ENCODE assay signal across 1 cellular context in the genomic region with DNA sequence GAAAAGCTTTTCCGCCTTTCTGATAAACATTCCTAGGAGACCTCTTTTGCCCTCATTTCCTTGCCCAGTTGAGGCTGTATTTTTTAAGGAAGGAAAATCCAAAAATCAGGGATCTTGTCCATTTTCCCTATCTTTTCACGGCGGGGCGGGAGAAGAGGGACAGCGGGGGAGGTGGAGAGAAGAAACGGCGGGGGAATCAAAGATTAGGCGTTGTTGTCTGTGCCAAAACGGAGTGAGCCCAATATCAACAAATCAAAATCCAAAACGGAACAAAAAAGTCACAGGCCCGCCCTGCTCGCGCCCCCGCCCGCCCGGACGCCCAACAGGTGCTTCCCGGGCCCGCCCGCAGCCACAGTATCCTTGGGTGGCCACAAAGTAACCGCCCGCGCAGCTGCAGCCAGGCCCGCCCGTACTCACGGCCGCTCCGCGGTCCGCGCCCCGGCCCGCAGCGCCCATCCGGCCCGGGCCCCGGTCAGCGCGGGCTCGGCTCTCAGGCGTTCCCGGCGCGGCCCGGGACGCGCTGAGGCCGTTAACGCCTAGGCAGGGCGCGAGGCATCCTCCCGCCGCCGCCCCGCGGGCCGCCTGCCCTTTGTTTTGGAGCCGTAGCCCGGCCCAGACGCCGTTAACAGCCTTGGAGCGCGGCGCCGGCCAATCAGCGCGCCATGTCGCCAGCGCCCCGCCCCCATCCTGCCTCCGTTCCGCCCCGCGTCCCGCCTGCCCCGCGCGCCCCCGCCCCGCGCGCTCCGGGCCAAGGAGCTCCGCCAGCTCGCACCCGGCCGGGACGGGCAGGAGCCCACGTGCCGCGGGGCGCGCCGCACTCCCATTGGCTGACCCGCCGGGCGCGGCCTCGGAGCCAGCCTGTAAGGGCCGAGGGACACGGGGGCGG.
A peak's percentile ranks its signal among the peaks of the same experiment; 100 is the strongest.
TF ChIP-seq lines count a peak whose summit lies in the region.

A gene with protein sequence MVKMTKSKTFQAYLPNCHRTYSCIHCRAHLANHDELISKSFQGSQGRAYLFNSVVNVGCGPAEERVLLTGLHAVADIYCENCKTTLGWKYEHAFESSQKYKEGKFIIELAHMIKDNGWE (minus strand): TSS at position 597 of the 886 bp plus-strand sequence. CDS start 25,050 bp downstream, outside the sequence.

TF ChIP-seq in HepG2, 621 proteins besides CTCF, POLR2A, EP300 and RAD21 (continued from another document):
- TF ChIP-seq, protein P1, sequence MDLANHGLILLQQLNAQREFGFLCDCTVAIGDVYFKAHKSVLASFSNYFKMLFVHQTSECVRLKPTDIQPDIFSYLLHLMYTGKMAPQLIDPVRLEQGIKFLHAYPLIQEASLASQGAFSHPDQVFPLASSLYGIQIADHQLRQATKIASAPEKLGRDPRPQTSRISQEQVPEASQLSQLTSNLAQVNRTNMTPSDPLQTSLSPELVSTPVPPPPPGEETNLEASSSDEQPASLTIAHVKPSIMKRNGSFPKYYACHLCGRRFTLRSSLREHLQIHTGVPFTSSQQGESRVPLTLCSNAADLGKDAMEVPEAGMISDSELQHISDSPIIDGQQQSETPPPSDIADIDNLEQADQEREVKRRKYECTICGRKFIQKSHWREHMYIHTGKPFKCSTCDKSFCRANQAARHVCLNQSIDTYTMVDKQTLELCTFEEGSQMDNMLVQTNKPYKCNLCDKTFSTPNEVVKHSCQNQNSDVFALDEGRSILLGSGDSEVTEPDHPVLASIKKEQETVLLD (CRISPR knock-in tag; IDR thresholded peaks at IDR 0.05; ENCODE audit: low read depth) = peak; percentile 82
- TF ChIP-seq ZFP90 (CRISPR knock-in tag; IDR thresholded peaks at IDR 0.05; ENCODE audit: borderline replicate concordance) = no peak; the same call in 1 of the 2 replicates
- TF ChIP-seq ZSCAN21 (CRISPR knock-in tag; IDR thresholded peaks at IDR 0.05; ENCODE audit: borderline replicate concordance) = peak; percentile 65; the same call in 1 of the 2 replicates
- no peak for TF ChIP-seq ZNF891 (CRISPR knock-in tag; IDR thresholded peaks at IDR 0.05)
- TF ChIP-seq ZNF724P (CRISPR knock-in tag; IDR thresholded peaks at IDR 0.05; ENCODE audit: borderline replicate concordance) = peak; percentile 46; the same call in 1 of the 2 replicates
- TF ChIP-seq, protein P2, sequence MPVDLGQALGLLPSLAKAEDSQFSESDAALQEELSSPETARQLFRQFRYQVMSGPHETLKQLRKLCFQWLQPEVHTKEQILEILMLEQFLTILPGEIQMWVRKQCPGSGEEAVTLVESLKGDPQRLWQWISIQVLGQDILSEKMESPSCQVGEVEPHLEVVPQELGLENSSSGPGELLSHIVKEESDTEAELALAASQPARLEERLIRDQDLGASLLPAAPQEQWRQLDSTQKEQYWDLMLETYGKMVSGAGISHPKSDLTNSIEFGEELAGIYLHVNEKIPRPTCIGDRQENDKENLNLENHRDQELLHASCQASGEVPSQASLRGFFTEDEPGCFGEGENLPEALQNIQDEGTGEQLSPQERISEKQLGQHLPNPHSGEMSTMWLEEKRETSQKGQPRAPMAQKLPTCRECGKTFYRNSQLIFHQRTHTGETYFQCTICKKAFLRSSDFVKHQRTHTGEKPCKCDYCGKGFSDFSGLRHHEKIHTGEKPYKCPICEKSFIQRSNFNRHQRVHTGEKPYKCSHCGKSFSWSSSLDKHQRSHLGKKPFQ (CRISPR knock-in tag; IDR thresholded peaks at IDR 0.05; ENCODE audit: insufficient replicate concordance) = no peak
- TF ChIP-seq ZNF337 (CRISPR knock-in tag; IDR thresholded peaks at IDR 0.05; ENCODE audit: borderline replicate concordance, low read depth) = no peak
- TF ChIP-seq, protein P3, sequence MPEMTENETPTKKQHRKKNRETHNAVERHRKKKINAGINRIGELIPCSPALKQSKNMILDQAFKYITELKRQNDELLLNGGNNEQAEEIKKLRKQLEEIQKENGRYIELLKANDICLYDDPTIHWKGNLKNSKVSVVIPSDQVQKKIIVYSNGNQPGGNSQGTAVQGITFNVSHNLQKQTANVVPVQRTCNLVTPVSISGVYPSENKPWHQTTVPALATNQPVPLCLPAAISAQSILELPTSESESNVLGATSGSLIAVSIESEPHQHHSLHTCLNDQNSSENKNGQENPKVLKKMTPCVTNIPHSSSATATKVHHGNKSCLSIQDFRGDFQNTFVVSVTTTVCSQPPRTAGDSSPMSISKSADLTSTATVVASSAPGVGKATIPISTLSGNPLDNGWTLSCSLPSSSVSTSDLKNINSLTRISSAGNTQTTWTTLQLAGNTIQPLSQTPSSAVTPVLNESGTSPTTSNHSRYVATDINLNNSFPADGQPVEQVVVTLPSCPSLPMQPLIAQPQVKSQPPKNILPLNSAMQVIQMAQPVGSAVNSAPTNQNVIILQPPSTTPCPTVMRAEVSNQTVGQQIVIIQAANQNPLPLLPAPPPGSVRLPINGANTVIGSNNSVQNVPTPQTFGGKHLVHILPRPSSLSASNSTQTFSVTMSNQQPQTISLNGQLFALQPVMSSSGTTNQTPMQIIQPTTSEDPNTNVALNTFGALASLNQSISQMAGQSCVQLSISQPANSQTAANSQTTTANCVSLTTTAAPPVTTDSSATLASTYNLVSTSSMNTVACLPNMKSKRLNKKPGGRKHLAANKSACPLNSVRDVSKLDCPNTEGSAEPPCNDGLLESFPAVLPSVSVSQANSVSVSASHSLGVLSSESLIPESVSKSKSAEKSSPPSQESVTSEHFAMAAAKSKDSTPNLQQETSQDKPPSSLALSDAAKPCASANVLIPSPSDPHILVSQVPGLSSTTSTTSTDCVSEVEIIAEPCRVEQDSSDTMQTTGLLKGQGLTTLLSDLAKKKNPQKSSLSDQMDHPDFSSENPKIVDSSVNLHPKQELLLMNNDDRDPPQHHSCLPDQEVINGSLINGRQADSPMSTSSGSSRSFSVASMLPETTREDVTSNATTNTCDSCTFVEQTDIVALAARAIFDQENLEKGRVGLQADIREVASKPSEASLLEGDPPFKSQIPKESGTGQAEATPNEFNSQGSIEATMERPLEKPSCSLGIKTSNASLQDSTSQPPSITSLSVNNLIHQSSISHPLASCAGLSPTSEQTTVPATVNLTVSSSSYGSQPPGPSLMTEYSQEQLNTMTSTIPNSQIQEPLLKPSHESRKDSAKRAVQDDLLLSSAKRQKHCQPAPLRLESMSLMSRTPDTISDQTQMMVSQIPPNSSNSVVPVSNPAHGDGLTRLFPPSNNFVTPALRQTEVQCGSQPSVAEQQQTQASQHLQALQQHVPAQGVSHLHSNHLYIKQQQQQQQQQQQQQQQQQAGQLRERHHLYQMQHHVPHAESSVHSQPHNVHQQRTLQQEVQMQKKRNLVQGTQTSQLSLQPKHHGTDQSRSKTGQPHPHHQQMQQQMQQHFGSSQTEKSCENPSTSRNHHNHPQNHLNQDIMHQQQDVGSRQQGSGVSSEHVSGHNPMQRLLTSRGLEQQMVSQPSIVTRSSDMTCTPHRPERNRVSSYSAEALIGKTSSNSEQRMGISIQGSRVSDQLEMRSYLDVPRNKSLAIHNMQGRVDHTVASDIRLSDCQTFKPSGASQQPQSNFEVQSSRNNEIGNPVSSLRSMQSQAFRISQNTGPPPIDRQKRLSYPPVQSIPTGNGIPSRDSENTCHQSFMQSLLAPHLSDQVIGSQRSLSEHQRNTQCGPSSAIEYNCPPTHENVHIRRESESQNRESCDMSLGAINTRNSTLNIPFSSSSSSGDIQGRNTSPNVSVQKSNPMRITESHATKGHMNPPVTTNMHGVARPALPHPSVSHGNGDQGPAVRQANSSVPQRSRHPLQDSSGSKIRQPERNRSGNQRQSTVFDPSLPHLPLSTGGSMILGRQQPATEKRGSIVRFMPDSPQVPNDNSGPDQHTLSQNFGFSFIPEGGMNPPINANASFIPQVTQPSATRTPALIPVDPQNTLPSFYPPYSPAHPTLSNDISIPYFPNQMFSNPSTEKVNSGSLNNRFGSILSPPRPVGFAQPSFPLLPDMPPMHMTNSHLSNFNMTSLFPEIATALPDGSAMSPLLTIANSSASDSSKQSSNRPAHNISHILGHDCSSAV (CRISPR knock-in tag; IDR thresholded peaks at IDR 0.05; ENCODE audit: borderline replicate concordance) = no peak
- peak; percentile 50; the same call in 1 of the 2 replicates for TF ChIP-seq POLR2G (IDR thresholded peaks at IDR 0.05; ENCODE audit: low read depth, low read length)
- TF ChIP-seq DR1 (CRISPR knock-in tag; IDR thresholded peaks at IDR 0.05) = peak; percentile 61; the same call in 1 of the 2 replicates
- peak; percentile 70; the same call in 1 of the 2 replicates for TF ChIP-seq ZNF34 (CRISPR knock-in tag; IDR thresholded peaks at IDR 0.05; ENCODE audit: borderline replicate concordance)
- no peak for TF ChIP-seq SIN3A (IDR thresholded peaks at IDR 0.05; ENCODE audit: borderline replicate concordance, low read depth, low read length)
- TF ChIP-seq ZNF431 (CRISPR knock-in tag; IDR thresholded peaks at IDR 0.05; ENCODE audit: borderline replicate concordance, low read depth) = no peak; the same call in 1 of the 2 replicates
- TF ChIP-seq BRCA1 (CRISPR knock-in tag; IDR thresholded peaks at IDR 0.05) = peak; percentile 52; the same call in 1 of the 2 replicates
- peak; percentile 85 for TF ChIP-seq ZNF563 (CRISPR knock-in tag; IDR thresholded peaks at IDR 0.05)
TF ChIP-seq in HepG2: peak in this region for 142.
